In genomic region chr20:36113566-36114247, GRCh38 we compare ENCODE assay signal across 10 cellular contexts. TPM values are rescaled to one million over a fixed set of nuclear protein-coding genes. Genes with fewer than 3 reads are reported as not detected.
DNase-seq lines count a peak whose midpoint lies in the region; ATAC-seq and TF ChIP-seq lines count a peak whose summit lies in the region.
"Had no signal": no experiment of that assay in that cellular context is flagged by ENCODE, and none has a peak within 500 bp of the region (broad histone marks: within the 10 kb centered on the region; RNA-seq: fewer than 3 reads in every experiment).

No MANE protein-coding gene starts in this region.

- no peaks in the 10 kb centered on the region for H3K9me3 Mint-ChIP-seq in activated naive CD4-positive, alpha-beta T cell treated with anti-CD3 and anti-CD28 coated beads for 36 hours

- H3K27me3 Mint-ChIP-seq in activated naive CD4-positive, alpha-beta T cell treated with anti-CD3 and anti-CD28 coated beads for 36 hours (ENCODE audit: low read depth), result no peaks in the 10 kb centered on the region

- ATAC-seq in HG03442 (IDR thresholded peaks at IDR 0.05; ENCODE audit: unreplicated experiment), result no peak
- no peak for ATAC-seq in GM19351 (IDR thresholded peaks at IDR 0.05; ENCODE audit: unreplicated experiment)

- no peak overlapping the region for H3K4me3 ChIP-seq in NB4 (ENCODE audit: low read depth, low read length)
- no peak overlapping the region for H3K4me3 ChIP-seq in skin epidermis
- H3K4me3 ChIP-seq: SK-N-MC had no signal

- TF ChIP-seq POLR2A in NB4 (IDR thresholded peaks at IDR 0.05; ENCODE audit: extremely low read depth, insufficient read length), result no peak

- DNase-seq in GM20000 (ENCODE audit: low spot score) (peak; percentile 59), NB4 (ENCODE audit: low read depth) (peak; percentile 74), caudate nucleus (lab: John Stamatoyannopoulos, UW) (peak in 14 of 61 donors; percentile 12 to 59 (median 25))
- DNase-seq in activated naive CD4-positive, alpha-beta T cell treated with anti-CD3 and anti-CD28 coated beads for 36 hours, result no peak
- DNase-seq: activated CD4-positive, alpha-beta T cell treated with anti-CD3 and anti-CD28 coated beads, Interleukin-2, amount 50 U/mL, for 1 hour; NCI-H446 treated with DMSO at 0.1 percent for 48 hours had no signal

- H3K4me3 Mint-ChIP-seq in activated naive CD4-positive, alpha-beta T cell treated with anti-CD3 and anti-CD28 coated beads for 36 hours, result no peak overlapping the region

- H3K27ac Mint-ChIP-seq in activated naive CD4-positive, alpha-beta T cell treated with anti-CD3 and anti-CD28 coated beads for 36 hours, result no peak overlapping the region

- no peaks in the 10 kb centered on the region for H3K36me3 Mint-ChIP-seq in activated naive CD4-positive, alpha-beta T cell treated with anti-CD3 and anti-CD28 coated beads for 36 hours (ENCODE audit: low read depth)

- intact Hi-C loops in activated naive CD4-positive, alpha-beta T cell treated with anti-CD3 and anti-CD28 coated beads for 36 hours (cut with micrococcal nuclease), result no loop called here

- no peaks in the 10 kb centered on the region for H3K4me1 Mint-ChIP-seq in activated naive CD4-positive, alpha-beta T cell treated with anti-CD3 and anti-CD28 coated beads for 36 hours (ENCODE audit: low read depth)

- CTCF ChIA-PET in activated naive CD4-positive, alpha-beta T cell treated with anti-CD3 and anti-CD28 coated beads for 36 hours (lab: Charles Lee), result interaction anchor here (0.8 to 1.5 kb wide), 4 partner anchors 13 to 121 kb away, joined by 3 to 6 read pairs (median 3); no protein-coding TSS in a partner anchor

- peak overlapping the region; percentile 6 for H3K27ac ChIP-seq in caudate nucleus (ENCODE audit: low read depth, low read length)
- H3K27ac ChIP-seq in skin epidermis, result peak overlapping the region in 13 of 21 experiments; percentile 12 to 63 (median 49)
- H3K27ac ChIP-seq: SK-N-MC had no signal

- TF ChIP-seq CTCF in GM20000 (IDR thresholded peaks at IDR 0.05; ENCODE audit: extremely low read depth, missing control alignments), result no peak
- no peak for TF ChIP-seq CTCF in NB4 (IDR thresholded peaks at IDR 0.05; ENCODE audit: low read depth, low read length)

RNA-seq across cellular contexts. Expression of gene EPB41L1, which starts 40.8 kb away (rescaled TPM):
- 1 to 10 TPM in 1 of 2 experiments, under 1 TPM in 1; 0.57 to 1.1 TPM for total RNA-seq in activated naive CD4-positive, alpha-beta T cell treated with anti-CD3 and anti-CD28 coated beads for 36 hours
